23 cellular contexts compared by ENCODE assay signal in genomic region chr6:80158478-80158989, GRCh38. TPM values are rescaled to one million over a fixed set of nuclear protein-coding genes. Genes with fewer than 3 reads are reported as not detected.
DNase-seq lines count a peak whose midpoint lies in the region; ATAC-seq, FAIRE-seq and TF ChIP-seq lines count a peak whose summit lies in the region.
"Had no signal": no experiment of that assay in that cellular context is flagged by ENCODE, and none has a peak within 500 bp of the region (broad histone marks: within the 10 kb centered on the region; RNA-seq: fewer than 3 reads in every experiment).

No MANE protein-coding gene starts in this region.

- TF ChIP-seq EP300 in HepG2 (IDR thresholded peaks at IDR 0.05; ENCODE audit: low read depth in 2 of 2, low read length in 2 of 2) (no peak), HepG2 (CRISPR knock-in tag; IDR thresholded peaks at IDR 0.05; ENCODE audit: borderline replicate concordance) (no peak), GM12878 (IDR thresholded peaks at IDR 0.05; ENCODE audit: borderline replicate concordance in 1 of 2, control insufficient read depth in 1 of 2, low read depth in 2 of 2, low read length in 2 of 2) (no peak)

- no peaks in the 10 kb centered on the region for H3K4me1 Mint-ChIP-seq in activated CD4-positive, alpha-beta T cell treated with anti-CD3 and anti-CD28 coated beads, Interleukin-2, amount 10 ng/mL, durations not matched to agents 24 days and 14 days
- H3K4me1 Mint-ChIP-seq: GM23338 had no signal

- H3K9ac ChIP-seq in liver (ENCODE audit: low read depth in 1 of 2, low read length in 2 of 2) = no peak overlapping the region
- H3K9ac ChIP-seq in HepG2 (ENCODE audit: insufficient read depth, low read depth, low read length) = no peak overlapping the region
- H3K9ac ChIP-seq in GM12878 (ENCODE audit: control insufficient read depth, insufficient read depth, low read length) = no peak overlapping the region
- H3K9ac ChIP-seq: SK-N-SH had no signal

- POLR2A ChIA-PET in HepG2 (lab: Yijun Ruan, JAX) (no interaction called here), GM12878 (lab: Charles Lee) (interaction anchor here (1.4 kb wide), 1 partner anchor 52 kb away, joined by 4 read pairs; the partner anchor contains the start of gene BCKDHB)

- TF ChIP-seq POLR2A in HepG2 (IDR thresholded peaks at IDR 0.05; ENCODE audit: insufficient read depth in 1 of 2, low read depth in 2 of 2, low read length in 2 of 2) (no peak), GM12878 (IDR thresholded peaks at IDR 0.05; ENCODE audit: low read depth, low read length) (no peak), right lobe of liver (IDR thresholded peaks at IDR 0.05) (no peak)

- H2AFZ ChIP-seq in HepG2 (ENCODE audit: low read length) = no peak overlapping the region
- no peak overlapping the region for H2AFZ ChIP-seq in GM12878 (ENCODE audit: control insufficient read depth, low read depth, low read length)
- H2AFZ ChIP-seq: GM23338 had no signal

- no peak overlapping the region for H3K27ac Mint-ChIP-seq in activated CD4-positive, alpha-beta T cell treated with anti-CD3 and anti-CD28 coated beads, Interleukin-2, amount 10 ng/mL, durations not matched to agents 24 days and 14 days
- H3K27ac Mint-ChIP-seq: GM23338 had no signal

- H3K79me2 ChIP-seq in HepG2 (ENCODE audit: insufficient read depth, low read length) = no peaks in the 10 kb centered on the region
- H3K79me2 ChIP-seq in GM12878 (ENCODE audit: control insufficient read depth, insufficient read depth, low read length) = no peaks in the 10 kb centered on the region

- H3K36me3 ChIP-seq in liver (ENCODE audit: control insufficient read depth in 4 of 4, insufficient read depth in 3 of 4, low read depth in 1 of 4, low read length in 3 of 4) (no peaks in the 10 kb centered on the region), HepG2 (replicated peaks in 1 of 2; ENCODE audit: control insufficient read depth in 1 of 2, insufficient read depth in 2 of 2, low read length in 2 of 2) (no peaks in the 10 kb centered on the region), GM12878 (ENCODE audit: control insufficient read depth in 2 of 2, insufficient read depth in 2 of 2, low read length in 1 of 2) (no peaks in the 10 kb centered on the region), right lobe of liver (no peaks in the 10 kb centered on the region)

- CTCF ChIA-PET in HepG2 (lab: Yijun Ruan, JAX; ENCODE audit: low intra/inter-chr PET ratio, low total read pairs) (no interaction called here), GM12878 (lab: Yijun Ruan, JAX) (interaction anchor here (0.9 kb wide), 1 partner anchor 12 kb away, joined by 3 read pairs; no protein-coding TSS in a partner anchor)

- no peaks in the 10 kb centered on the region for H4K20me1 ChIP-seq in HepG2 (ENCODE audit: insufficient read depth, low read length)
- no peaks in the 10 kb centered on the region for H4K20me1 ChIP-seq in GM12878 (ENCODE audit: control insufficient read depth, insufficient read depth)

- DNase-seq in HepG2 (ENCODE audit: low spot score) = no peak
- DNase-seq in GM12878 (ENCODE audit: low read depth, low spot score) = no peak
- DNase-seq in right lobe of liver = no peak
- no peak for DNase-seq in NCI-H2227 treated with DMSO at 0.1 percent for 48 hours (lab: John Stamatoyannopoulos, UW)
- DNase-seq in iPS-NIHi11 (ENCODE audit: low spot score) = no peak
- no peak for DNase-seq in activated CD4-positive, alpha-beta T cell treated with anti-CD3 and anti-CD28 coated beads, Interleukin-2, amount 10 ng/mL, durations not matched to agents 24 days and 14 days
- DNase-seq: DMS153, DND-41, HCEC 1CT, Kasumi-1, NCI-H1092 treated with DMSO at 0.1 percent for 48 hours, NCI-H1436, NCI-H187, NCI-H2081 treated with DMSO at 0.1 percent for 48 hours, NCI-H2171, NCI-H524 treated with DMSO at 0.1 percent for 48 hours, NCI-H774, SIG-M5, SK-N-SH had no signal

- FAIRE-seq in HepG2 (lab: Jason Lieb, UNC) = no peak
- FAIRE-seq in GM12878 (lab: Jason Lieb, UNC) = no peak
- FAIRE-seq: RCC 7860 had no signal

- no peak overlapping the region for H3K4me3 Mint-ChIP-seq in activated CD4-positive, alpha-beta T cell treated with anti-CD3 and anti-CD28 coated beads, Interleukin-2, amount 10 ng/mL, durations not matched to agents 24 days and 14 days
- H3K4me3 Mint-ChIP-seq: GM23338 had no signal

- H3K27ac ChIP-seq in liver (ENCODE audit: low read depth in 1 of 2, low read length in 2 of 2) (no peak overlapping the region), HepG2 (ENCODE audit: extremely low read length, insufficient read depth, low read length) (no peak overlapping the region), GM12878 (ENCODE audit: control insufficient read depth, insufficient read depth) (no peak overlapping the region), right lobe of liver (no peak overlapping the region)
- H3K27ac ChIP-seq: HL-60 had no signal

- 91% methylated on average over 2 of the region's 2 CpGs for WGBS in liver
- 98% methylated on average over 2 of the region's 2 CpGs for WGBS in HepG2 (ENCODE audit: low lambda C conversion rate)
- 45% methylated on average over 2 of the region's 2 CpGs for WGBS in GM12878 (ENCODE audit: insufficient coverage, insufficient replicate concordance, low lambda C conversion rate, missing lambda C conversion rate)
- WGBS in right lobe of liver (ENCODE audit: insufficient coverage, low coverage, low lambda C conversion rate, missing lambda C conversion rate) = 100% methylated on average over 2 of the region's 2 CpGs

- SMC1A ChIA-PET in GM12878 (lab: Charles Lee; ENCODE audit: uncharacterized antibody, unreplicated experiment) = interaction anchor here (0.6 kb wide), 1 partner anchor 1582 kb away, joined by 3 read pairs; no protein-coding TSS in a partner anchor

- H3K9me3 Mint-ChIP-seq in activated CD4-positive, alpha-beta T cell treated with anti-CD3 and anti-CD28 coated beads, Interleukin-2, amount 10 ng/mL, durations not matched to agents 24 days and 14 days = no peaks in the 10 kb centered on the region
- H3K9me3 Mint-ChIP-seq: GM23338 had no signal

- H3K36me3 Mint-ChIP-seq in activated CD4-positive, alpha-beta T cell treated with anti-CD3 and anti-CD28 coated beads, Interleukin-2, amount 10 ng/mL, durations not matched to agents 24 days and 14 days (ENCODE audit: low read depth) = no peaks in the 10 kb centered on the region

- H3K4me1 ChIP-seq in liver (ENCODE audit: control insufficient read depth in 4 of 4, insufficient read depth in 4 of 4, low read length in 3 of 4) (no peaks in the 10 kb centered on the region), HepG2 (ENCODE audit: insufficient read depth, low read length) (no peaks in the 10 kb centered on the region), GM12878 (ENCODE audit: control insufficient read depth, insufficient read depth, low read length) (no peaks in the 10 kb centered on the region), right lobe of liver (peaks cover 0 to 11% (median 0%) of the 10 kb centered on the region in 4 donors)

- in situ Hi-C loops in HepG2 (cut with HindIII; ENCODE audit: extremely low pct_ligation_motif_present, low pct_unique_long_range_greater_than_20kb) = no loop called here
- in situ Hi-C loops in GM12878 (cut with MboI) = no loop called here

- no TSS peak for BruUV-seq in HepG2 (replicated peaks; lab: Mats Ljungman, UMichigan)
- no TSS peak for BruUV-seq in GM12878 (replicated peaks; lab: Mats Ljungman, UMichigan)

- RAD21 ChIA-PET in GM12878 (lab: Charles Lee; ENCODE audit: unreplicated experiment) = no interaction called here

- TF ChIP-seq RAD21 in liver (IDR thresholded peaks at IDR 0.05) (no peak), HepG2 (CRISPR knock-in tag; IDR thresholded peaks at IDR 0.05) (no peak), GM12878 (IDR thresholded peaks at IDR 0.05; ENCODE audit: insufficient read depth, low read depth, low read length) (no peak)

- H3K4me2 ChIP-seq in HepG2 (ENCODE audit: low read depth, low read length) = no peak overlapping the region
- H3K4me2 ChIP-seq in GM12878 (ENCODE audit: control insufficient read depth, insufficient read depth) = no peak overlapping the region
- H3K4me2 ChIP-seq: GM23338, SK-N-SH had no signal

- no peaks in the 10 kb centered on the region for H3K27me3 ChIP-seq in liver (ENCODE audit: control insufficient read depth in 4 of 4, insufficient read depth in 4 of 4, low read length in 3 of 4)
- no peaks in the 10 kb centered on the region for H3K27me3 ChIP-seq in HepG2 (ENCODE audit: control insufficient read depth in 1 of 2, insufficient read depth in 2 of 2, low read length in 2 of 2)
- no peaks in the 10 kb centered on the region for H3K27me3 ChIP-seq in GM12878 (replicated peaks in 1 of 2; ENCODE audit: control insufficient read depth in 2 of 2, insufficient read depth in 2 of 2, low read length in 1 of 2)
- H3K27me3 ChIP-seq in right lobe of liver = no peaks in the 10 kb centered on the region

- H3K4me3 ChIP-seq in liver (ENCODE audit: low read depth in 1 of 3, low read length in 3 of 3) (no peak overlapping the region), HepG2 (replicated peaks in 1 of 3; ENCODE audit: insufficient read depth in 1 of 3, low read depth in 2 of 3, low read length in 3 of 3) (no peak overlapping the region), GM12878 (no peak overlapping the region), right lobe of liver (no peak overlapping the region)
- H3K4me3 ChIP-seq: GM23338 had no signal

- H3K27me3 Mint-ChIP-seq in activated CD4-positive, alpha-beta T cell treated with anti-CD3 and anti-CD28 coated beads, Interleukin-2, amount 10 ng/mL, durations not matched to agents 24 days and 14 days = no peaks in the 10 kb centered on the region

- TF ChIP-seq CTCF in liver (IDR thresholded peaks at IDR 0.05; ENCODE audit: low read depth, low read length, missing input control) = no peak
- TF ChIP-seq CTCF in HepG2 (CRISPR knock-in tag; IDR thresholded peaks at IDR 0.05) = no peak
- TF ChIP-seq CTCF in GM12878 (IDR thresholded peaks at IDR 0.05 in 2 of 3, conservative IDR thresholded peaks at IDR 0.05 in 1 of 3; ENCODE audit: control insufficient read depth in 2 of 3, extremely low read depth in 1 of 3, insufficient read depth in 1 of 3, low read depth in 3 of 3, low read length in 3 of 3) = no peak
- TF ChIP-seq CTCF in right lobe of liver (IDR thresholded peaks at IDR 0.05) = no peak

- H3K9me3 ChIP-seq in liver (ENCODE audit: control insufficient read depth in 4 of 4, low read length in 3 of 4) (no peaks in the 10 kb centered on the region), HepG2 (ENCODE audit: low read length) (no peaks in the 10 kb centered on the region), GM12878 (replicated peaks; ENCODE audit: control insufficient read depth, insufficient read depth, low read length) (no peaks in the 10 kb centered on the region), right lobe of liver (no peaks in the 10 kb centered on the region)
- H3K9me3 ChIP-seq: SK-N-SH had no signal

- intact Hi-C loops in HepG2 (cut with micrococcal nuclease; ENCODE audit: unreplicated experiment) (no loop called here), GM12878 (cut with micrococcal nuclease; ENCODE audit: unreplicated experiment) (no loop called here), right lobe of liver (cut with DNase I) (no loop called here)
- intact Hi-C loops in activated CD4-positive, alpha-beta T cell treated with anti-CD3 and anti-CD28 coated beads, Interleukin-2, amount 10 ng/mL, durations not matched to agents 24 days and 14 days (cut with micrococcal nuclease) = no loop called here

- ATAC-seq in HepG2 (no peak), GM12878 (peak; percentile 57), right lobe of liver (peak in 3 of 4 donors; percentile 62 to 97 (median 96))
- ATAC-seq: GM23338 had no signal

RNA-seq across cellular contexts. Expression of gene BCKDHB, which starts 52.1 kb away (rescaled TPM):
- total RNA-seq in liver (10 to 100 TPM; 13.0 to 34.3 TPM), HepG2 (2016; rRNA removed; fragmentation: Illumina TruSeq; extraction: Trizol) (13.6 and 17.0 TPM in 2 replicates), GM12878 (2014; rRNA removed) (23.4 and 24.9 TPM in 2 replicates), GM12878 (2014; rRNA removed; fragmentation: Illumina TruSeq; extraction: Trizol) (21.1 and 21.4 TPM in 2 replicates), GM12878 (2021) (22.8 and 23.5 TPM in 2 replicates), right lobe of liver (10 to 100 TPM; 22.1 to 57.2 (median 43.9) TPM)
- polyA plus RNA-seq in liver (10 to 100 TPM; 28.9 to 74.8 TPM), HepG2 (2011; rRNA removed) (7.1 and 10.8 TPM in 2 replicates), GM12878 (2011; rRNA removed) (27.2 and 52.0 TPM in 2 replicates), GM12878 (2014; fragmentation: Illumina TruSeq; extraction: Trizol) (21.6 and 30.8 TPM in 2 replicates), GM12878 (2014; fragmentation: Nextera tagmentation; extraction: Ambion mirVana) (10 to 100 TPM; 12.9 to 34.8 TPM), GM12878 (2014; rRNA removed) (26.2 and 28.1 TPM in 2 replicates), GM12878 (2016; fragmentation: Nextera tagmentation; extraction: Ambion mirVana) (10 to 100 TPM; 56.0 to 57.1 TPM)
- total RNA-seq in HepG2 (2016; cell fraction: cytosol; rRNA removed; fragmentation: Illumina TruSeq; extraction: Trizol; ENCODE audit: low read depth) = 3.3 and 5.4 TPM in 2 replicates
- 13.3 and 15.8 TPM in 2 replicates for total RNA-seq in HepG2 (2016; cell fraction: insoluble cytoplasmic fraction; rRNA removed; fragmentation: Illumina TruSeq; extraction: Trizol)
- total RNA-seq in HepG2 (2016; cell fraction: membrane; rRNA removed; fragmentation: Illumina TruSeq; extraction: Trizol) = 3.3 and 3.4 TPM in 2 replicates
- 24.3 and 24.4 TPM in 2 replicates for total RNA-seq in HepG2 (2016; cell fraction: nucleus; rRNA removed; fragmentation: Illumina TruSeq; extraction: Trizol)
- 5.0 and 7.0 TPM in 2 replicates for polyA plus RNA-seq in HepG2 (2011; cell fraction: cytosol; rRNA removed)
- polyA plus RNA-seq in HepG2 (2011; cell fraction: nucleus; rRNA removed) = 3.3 and 3.6 TPM in 2 replicates
- polyA plus RNA-seq in HepG2 (2012) = 4.7 and 6.3 TPM in 2 replicates
- polyA plus RNA-seq in HepG2 (2016; cell fraction: cytosol; fragmentation: Illumina TruSeq; extraction: Trizol; ENCODE audit: low read depth) = 1.2 and 1.4 TPM in 2 replicates
- 19.7 and 20.6 TPM in 2 replicates for polyA plus RNA-seq in HepG2 (2016; cell fraction: insoluble cytoplasmic fraction; fragmentation: Illumina TruSeq; extraction: Trizol; ENCODE audit: low read depth)
- 3.2 and 4.0 TPM in 2 replicates for polyA plus RNA-seq in HepG2 (2016; cell fraction: membrane; fragmentation: Illumina TruSeq; extraction: Trizol; ENCODE audit: low read depth)
- polyA plus RNA-seq in HepG2 (2016; cell fraction: nucleus; fragmentation: Illumina TruSeq; extraction: Trizol; ENCODE audit: insufficient read depth, low read depth) = 8.6 and 11.4 TPM in 2 replicates
- 4.7 and 5.4 TPM in 2 replicates for polyA minus RNA-seq in HepG2 (2011; rRNA and poly(A)+ RNA removed; ENCODE audit: low replicate concordance)
- 4.5 and 5.4 TPM in 2 replicates for polyA minus RNA-seq in HepG2 (2011; cell fraction: cytosol; rRNA and poly(A)+ RNA removed)
- 21.6 and 28.8 TPM in 2 replicates for polyA minus RNA-seq in HepG2 (2011; cell fraction: nucleus; rRNA and poly(A)+ RNA removed)
- 53.2 and 62.3 TPM in 2 replicates for total RNA-seq in GM12878 (2013; cell fraction: nucleolus; rRNA removed)
- polyA plus RNA-seq in GM12878 (2011; ENCODE audit: low read depth) = 11.9 TPM
- 10.3 and 11.5 TPM in 2 replicates for polyA plus RNA-seq in GM12878 (2011; cell fraction: cytosol; rRNA removed)
- 11.0 and 12.9 TPM in 2 replicates for polyA plus RNA-seq in GM12878 (2011; cell fraction: nucleus; rRNA removed)
- 12.3 and 15.8 TPM in 2 replicates for polyA plus RNA-seq in GM12878 (2012)
- 15.6 and 16.8 TPM in 2 replicates for polyA minus RNA-seq in GM12878 (2011; rRNA and poly(A)+ RNA removed)
- polyA minus RNA-seq in GM12878 (2011; cell fraction: cytosol; rRNA and poly(A)+ RNA removed) = 3.7 and 6.3 TPM in 2 replicates
- 16.7 and 23.7 TPM in 2 replicates for polyA minus RNA-seq in GM12878 (2011; cell fraction: nucleus; rRNA and poly(A)+ RNA removed)
- total RNA-seq in activated CD4-positive, alpha-beta T cell treated with anti-CD3 and anti-CD28 coated beads, Interleukin-2, amount 10 ng/mL, durations not matched to agents 24 days and 14 days = 15.6 and 16.5 TPM in 2 replicates
